8 cellular contexts compared by ENCODE assay signal in genomic region chr4:22410645-22411247, GRCh38.
DNase-seq lines count a peak whose midpoint lies in the region; ATAC-seq, FAIRE-seq and TF ChIP-seq lines count a peak whose summit lies in the region.

No MANE protein-coding gene starts in this region.

- in situ Hi-C loops in GM23248 (cut with MboI), result loop anchor here (10.0 kb wide), 1 partner anchor 284 kb away; the partner anchor contains the start of gene GBA3

- no peak overlapping the region for H3K27ac ChIP-seq in GM23248
- H3K27ac ChIP-seq in SU-DHL-6 (ENCODE audit: low read depth, low read length), result no peak overlapping the region
- H3K27ac ChIP-seq in kidney (ENCODE audit: low read depth in 2 of 2, low read length in 2 of 2), result no peak overlapping the region

- H3K4me3 ChIP-seq in AG04449 (ENCODE audit: low read depth, low read length) (no peak overlapping the region), GM23248 (no peak overlapping the region), SU-DHL-6 (ENCODE audit: insufficient read depth, low read length, poor library complexity, severe bottlenecking) (no peak overlapping the region), kidney (ENCODE audit: low read length in 2 of 2) (no peak overlapping the region)

- no peak for ATAC-seq in HG03108 (IDR thresholded peaks at IDR 0.05; ENCODE audit: unreplicated experiment)

- H2AFZ ChIP-seq in GM23248 (no peak overlapping the region), SU-DHL-6 (ENCODE audit: low read depth, low read length, severe bottlenecking) (no peak overlapping the region)

- TF ChIP-seq CTCF in AG04449 (IDR thresholded peaks at IDR 0.05; ENCODE audit: insufficient read depth, low read length, missing control alignments) (peak; percentile 19), SU-DHL-6 (IDR thresholded peaks at IDR 0.05; ENCODE audit: insufficient read depth, low read length, poor library complexity, severe bottlenecking) (peak; percentile 43), kidney (IDR thresholded peaks at IDR 0.05; ENCODE audit: borderline replicate concordance, extremely low read depth, insufficient read depth) (peak; percentile 63)

- FAIRE-seq in kidney (lab: Jason Lieb, UNC), result peak; percentile 98

- H3K9ac ChIP-seq in GM23248 (no peak overlapping the region), SU-DHL-6 (ENCODE audit: low read length) (no peak overlapping the region), kidney (ENCODE audit: low read length in 2 of 2) (no peak overlapping the region)

- H3K79me2 ChIP-seq in GM23248 (ENCODE audit: insufficient read depth) (no peaks in the 10 kb centered on the region), SU-DHL-6 (ENCODE audit: insufficient read depth, low read length) (no peaks in the 10 kb centered on the region)

- H3K36me3 ChIP-seq in GM23248 (ENCODE audit: low read depth) (no peaks in the 10 kb centered on the region), SU-DHL-6 (ENCODE audit: low read length) (no peaks in the 10 kb centered on the region), kidney (ENCODE audit: control insufficient read depth in 1 of 2, insufficient read depth in 2 of 2, low read length in 2 of 2) (no peaks in the 10 kb centered on the region)

- WGBS in GM23248 (ENCODE audit: low coverage in 1 of 2, low lambda C conversion rate in 2 of 2, missing lambda C conversion rate in 2 of 2), 2 experiments, result 63 to 65% methylated on average over 1 of the region's 1 CpG

- H4K20me1 ChIP-seq in GM23248 (ENCODE audit: insufficient read depth) (no peaks in the 10 kb centered on the region), SU-DHL-6 (ENCODE audit: low read depth, low read length) (no peaks in the 10 kb centered on the region)

- POLR2A ChIA-PET in AG04449 (lab: Yijun Ruan, JAX), result no interaction called here

- CTCF ChIA-PET in AG04449 (lab: Yijun Ruan, JAX), result interaction anchor here (0.7 to 5.4 kb wide), 30 partner anchors 10 to 1637 kb away, joined by 3 to 53 read pairs (median 4); partner anchors contain the start of genes ADGRA3 and GBA3

- no peaks in the 10 kb centered on the region for H3F3A ChIP-seq in GM23248 (ENCODE audit: insufficient read depth)
- no peaks in the 10 kb centered on the region for H3F3A ChIP-seq in SU-DHL-6 (ENCODE audit: insufficient read depth)

- H3K9me2 ChIP-seq in GM23248 (ENCODE audit: insufficient read depth) (no peaks in the 10 kb centered on the region), SU-DHL-6 (replicated peaks; ENCODE audit: insufficient read depth, low read length) (no peaks in the 10 kb centered on the region)

- H3K4me1 ChIP-seq in GM23248 (ENCODE audit: insufficient read depth), result no peaks in the 10 kb centered on the region
- no peaks in the 10 kb centered on the region for H3K4me1 ChIP-seq in kidney (ENCODE audit: control insufficient read depth in 1 of 2, insufficient read depth in 1 of 2, low read depth in 1 of 2, low read length in 2 of 2)

- intact Hi-C loops in kidney (cut with DNase I), result loop anchor here (5.0 kb wide), 1 partner anchor 277 kb away; no protein-coding TSS in a partner anchor

- H3K27me3 ChIP-seq in GM23248 (replicated peaks; ENCODE audit: insufficient read depth), result no peaks in the 10 kb centered on the region
- H3K27me3 ChIP-seq in SU-DHL-6 (ENCODE audit: low read length), result no peaks in the 10 kb centered on the region

- H3K9me3 ChIP-seq in GM23248 (ENCODE audit: low read depth) (no peaks in the 10 kb centered on the region), SU-DHL-6 (ENCODE audit: insufficient read depth, low read length) (no peaks in the 10 kb centered on the region), kidney (ENCODE audit: control insufficient read depth in 1 of 2, low read length in 2 of 2) (no peaks in the 10 kb centered on the region)

- DNase-seq in AG04449 (ENCODE audit: low read depth, low spot score) (no peak), GM23248 (peak; percentile 55), kidney (no peak), COLO829 (ENCODE audit: low spot score) (no peak), NCI-H446 treated with DMSO at 0.1 percent for 48 hours (lab: John Stamatoyannopoulos, UW) (no peak)
- no peak for DNase-seq in activated effector memory CD4-positive, alpha-beta T cell treated with Interleukin-2 at 50 U/mL for 16 hours

- no peak overlapping the region for H3K4me2 ChIP-seq in GM23248 (ENCODE audit: unreplicated experiment)
- no peak overlapping the region for H3K4me2 ChIP-seq in SU-DHL-6 (ENCODE audit: low read depth, low read length, poor library complexity, severe bottlenecking)
